Comparison of ENCODE assay signal across 2 cellular contexts in genomic region chr1:25680701-25681100, GRCh38.
TF ChIP-seq lines count a peak whose summit lies in the region.

No MANE protein-coding gene starts in this region.

TF ChIP-seq in HepG2, 621 proteins besides CTCF, POLR2A, EP300 and RAD21 (continued from another document):
- TF ChIP-seq NFKB2 (CRISPR knock-in tag; IDR thresholded peaks at IDR 0.05; ENCODE audit: borderline replicate concordance) (no peak), XRCC5 (optimal IDR thresholded peaks at IDR 0.05; ENCODE audit: low read length) (no peak), PBX3 (CRISPR knock-in tag; IDR thresholded peaks at IDR 0.05; ENCODE audit: borderline replicate concordance) (no peak), ZNF766 (CRISPR knock-in tag; IDR thresholded peaks at IDR 0.05; ENCODE audit: borderline replicate concordance) (no peak), NFE2 (CRISPR knock-in tag; IDR thresholded peaks at IDR 0.05) (no peak), PAF1 (CRISPR knock-in tag; IDR thresholded peaks at IDR 0.05) (no peak), IRF9 (CRISPR knock-in tag; IDR thresholded peaks at IDR 0.05; ENCODE audit: borderline replicate concordance) (no peak), ZNF484 (CRISPR knock-in tag; IDR thresholded peaks at IDR 0.05; ENCODE audit: borderline replicate concordance, low read depth) (no peak)

TF ChIP-seq in K562, 482 proteins besides CTCF, POLR2A, EP300 and RAD21:
- TF ChIP-seq PKNOX1 (IDR thresholded peaks at IDR 0.05) (peak; percentile 80), MLX (CRISPR knock-in tag; conservative IDR thresholded peaks at IDR 0.05) (no peak), PBX2 (CRISPR knock-in tag; IDR thresholded peaks at IDR 0.05; ENCODE audit: low read depth) (no peak), PBX2 (tag; conservative IDR thresholded peaks at IDR 0.05; ENCODE audit: low read depth) (peak; percentile 49), MEIS2 (IDR thresholded peaks at IDR 0.05; ENCODE audit: partially characterized antibody) (peak; percentile 68)
